In the genomic region with DNA sequence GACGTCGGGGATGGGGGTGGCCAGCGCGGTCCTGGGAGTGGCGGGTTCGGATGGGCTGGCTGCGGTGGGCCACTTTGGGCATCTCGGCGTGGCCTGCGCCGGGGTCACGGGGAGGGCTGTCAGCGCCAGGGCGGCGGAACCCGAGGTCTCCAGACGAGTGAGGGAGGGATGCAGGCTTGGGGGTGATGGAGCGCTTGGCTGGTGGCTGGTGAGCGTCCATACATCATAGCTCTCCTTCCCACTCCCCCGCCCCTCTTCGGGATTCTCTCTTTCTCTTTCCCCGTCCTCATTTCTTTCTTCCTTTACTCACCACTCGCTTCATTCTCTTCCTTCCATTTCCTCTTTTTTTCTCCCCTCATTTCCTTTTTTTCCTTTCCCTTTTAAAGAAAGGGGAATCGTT, we compare ENCODE assay signal across 8 cellular contexts.
DNase-seq lines count a peak whose midpoint lies in the region; ATAC-seq lines count a peak whose summit lies in the region.

No MANE protein-coding gene starts in this region.

- peak; percentile 41 for DNase-seq in NCI-H748 (lab: John Stamatoyannopoulos, UW; ENCODE audit: unreplicated experiment)
- DNase-seq in NCI-H748 treated with DMSO at 0.1 percent for 48 hours (lab: John Stamatoyannopoulos, UW): no peak
- DNase-seq in activated naive CD8-positive, alpha-beta T cell treated with anti-CD3 and anti-CD28 coated beads, Interleukin-2, amount 50 U/mL, for 24 hours: no peak
- DNase-seq in activated naive CD4-positive, alpha-beta T cell treated with anti-CD3 and anti-CD28 coated beads, Interleukin-2, amount 50 U/mL, for 16 hours: no peak
- no peak for DNase-seq in GM19240 (ENCODE audit: insufficient read length, low spot score)
- DNase-seq in NCI-H1105 (lab: John Stamatoyannopoulos, UW): no peak

- H3K4me3 ChIP-seq in iPS-18a (ENCODE audit: low read length): peak overlapping the region; percentile 78
- H3K4me3 ChIP-seq in stomach smooth muscle (ENCODE audit: low read length in 2 of 2): peak overlapping the region; percentile 77 to 80

- H3K27me3 ChIP-seq in iPS-18a (ENCODE audit: control insufficient read depth, insufficient read depth, low read length) (peaks cover 29% of the 10 kb centered on the region), stomach smooth muscle (ENCODE audit: control insufficient read depth in 1 of 2, insufficient read depth in 2 of 2, low read length in 2 of 2) (peaks cover 2 to 7% of the 10 kb centered on the region in 2 donors)

- H3K27ac ChIP-seq in iPS-18a (ENCODE audit: low read length) (no peak overlapping the region), stomach smooth muscle (ENCODE audit: low read length) (no peak overlapping the region)

- peaks cover 3% of the 10 kb centered on the region for H3K36me3 Mint-ChIP-seq in activated naive CD8-positive, alpha-beta T cell treated with anti-CD3 and anti-CD28 coated beads, Interleukin-2, amount 50 U/mL, for 24 hours (ENCODE audit: low read depth)

- H3K4me1 ChIP-seq in iPS-18a (ENCODE audit: control insufficient read depth, low read depth, low read length): peaks cover 4% of the 10 kb centered on the region
- peaks cover 5% of the 10 kb centered on the region for H3K4me1 ChIP-seq in stomach smooth muscle (ENCODE audit: control insufficient read depth, insufficient read depth, low read length)

- peak overlapping the region; percentile 42 for H3K9ac ChIP-seq in iPS-18a (ENCODE audit: low read length)
- H3K9ac ChIP-seq in stomach smooth muscle (ENCODE audit: low read length in 2 of 2): no peak overlapping the region

- H3K9me3 Mint-ChIP-seq in activated naive CD8-positive, alpha-beta T cell treated with anti-CD3 and anti-CD28 coated beads, Interleukin-2, amount 50 U/mL, for 24 hours: no peaks in the 10 kb centered on the region

- peak overlapping the region; percentile 49 for H3K4me3 Mint-ChIP-seq in activated naive CD8-positive, alpha-beta T cell treated with anti-CD3 and anti-CD28 coated beads, Interleukin-2, amount 50 U/mL, for 24 hours

- no peaks in the 10 kb centered on the region for H3K36me3 ChIP-seq in iPS-18a (ENCODE audit: control insufficient read depth, low read depth, low read length)
- no peaks in the 10 kb centered on the region for H3K36me3 ChIP-seq in stomach smooth muscle (ENCODE audit: control insufficient read depth in 2 of 2, insufficient read depth in 2 of 2, low read length in 2 of 2)

- H3K9me3 ChIP-seq in iPS-18a (ENCODE audit: control insufficient read depth, low read depth, low read length): no peaks in the 10 kb centered on the region
- no peaks in the 10 kb centered on the region for H3K9me3 ChIP-seq in stomach smooth muscle (ENCODE audit: control insufficient read depth in 2 of 2, low read length in 2 of 2)

- no peak for ATAC-seq in activated naive CD8-positive, alpha-beta T cell treated with anti-CD3 and anti-CD28 coated beads, Interleukin-2, amount 50 U/mL, for 24 hours

- H3K27ac Mint-ChIP-seq in activated naive CD8-positive, alpha-beta T cell treated with anti-CD3 and anti-CD28 coated beads, Interleukin-2, amount 50 U/mL, for 24 hours: no peak overlapping the region

- H3K27me3 Mint-ChIP-seq in activated naive CD8-positive, alpha-beta T cell treated with anti-CD3 and anti-CD28 coated beads, Interleukin-2, amount 50 U/mL, for 24 hours: peaks cover 52% of the 10 kb centered on the region

- peaks cover 13% of the 10 kb centered on the region for H3K4me1 Mint-ChIP-seq in activated naive CD8-positive, alpha-beta T cell treated with anti-CD3 and anti-CD28 coated beads, Interleukin-2, amount 50 U/mL, for 24 hours
